Comparison of ENCODE assay signal across 15 cellular contexts in the genomic region with DNA sequence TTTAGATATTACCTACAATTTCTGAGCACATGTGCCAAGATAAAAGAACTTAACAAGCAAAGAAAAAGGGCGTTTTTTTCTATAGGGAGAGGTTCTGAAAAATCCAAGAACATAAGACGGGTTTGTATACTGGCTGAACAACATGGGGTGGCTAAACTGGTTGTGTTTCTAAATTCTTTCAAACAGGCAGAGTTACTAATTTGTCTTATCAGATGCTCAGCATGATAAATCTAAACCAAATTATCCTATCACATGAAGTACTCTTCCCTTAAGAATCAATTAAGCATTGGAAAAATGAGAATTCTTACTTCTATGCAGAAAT. TPM values are rescaled to one million over a fixed set of nuclear protein-coding genes. Genes with fewer than 3 reads are reported as not detected.
DNase-seq lines count a peak whose midpoint lies in the region; ATAC-seq and TF ChIP-seq lines count a peak whose summit lies in the region.
"Had no signal": no experiment of that assay in that cellular context is flagged by ENCODE, and none has a peak within 500 bp of the region (broad histone marks: within the 10 kb centered on the region; RNA-seq: fewer than 3 reads in every experiment).

No MANE protein-coding gene starts in this region.

- H3K4me3 ChIP-seq in RWPE2 (ENCODE audit: severe bottlenecking) (no peak overlapping the region), gastroesophageal sphincter (no peak overlapping the region)
- H3K4me3 ChIP-seq: psoas muscle, stomach, tibial nerve had no signal

- H3K4me3 Mint-ChIP-seq in natural killer cell (no peak overlapping the region), mesothelial cell of epicardium (no peak overlapping the region)
- no peak overlapping the region for H3K4me3 Mint-ChIP-seq in natural killer cell treated with Interleukin-12 subunit alpha and Interleukin-12 subunit beta and Interleukin-15 and Interleukin-18, amount 100 ng/mL, for 72 hours

- intact Hi-C loops in natural killer cell (cut with micrococcal nuclease) = loop anchor here (1.0 kb wide), 1 partner anchor 178 kb away; no protein-coding TSS in a partner anchor

- H3K27ac Mint-ChIP-seq in natural killer cell (peak overlapping the region; percentile 70 to 75), mesothelial cell of epicardium (peak overlapping the region; percentile 49)
- H3K27ac Mint-ChIP-seq in natural killer cell treated with Interleukin-12 subunit alpha and Interleukin-12 subunit beta and Interleukin-15 and Interleukin-18, amount 100 ng/mL, for 72 hours = peak overlapping the region in 1 of 2 donors; percentile 76

- H3K36me3 Mint-ChIP-seq in natural killer cell (no peaks in the 10 kb centered on the region), mesothelial cell of epicardium (no peaks in the 10 kb centered on the region)
- no peaks in the 10 kb centered on the region for H3K36me3 Mint-ChIP-seq in natural killer cell treated with Interleukin-12 subunit alpha and Interleukin-12 subunit beta and Interleukin-15 and Interleukin-18, amount 100 ng/mL, for 72 hours

- ATAC-seq in natural killer cell (no peak), RWPE2 (ENCODE audit: low read depth) (no peak), HG03280 (IDR thresholded peaks at IDR 0.05; ENCODE audit: unreplicated experiment) (no peak), gastroesophageal sphincter (no peak)
- ATAC-seq in natural killer cell treated with Interleukin-12 subunit alpha and Interleukin-12 subunit beta and Interleukin-15 and Interleukin-18, amount 100 ng/mL, for 72 hours = no peak
- ATAC-seq: psoas muscle had no signal

- 60 to 71% methylated on average over 2 of the region's 2 CpGs for WGBS in gastroesophageal sphincter (ENCODE audit: low coverage in 1 of 2), 2 donors

- TF ChIP-seq CTCF in natural killer cell (IDR thresholded peaks at IDR 0.05) (no peak), RWPE2 (IDR thresholded peaks at IDR 0.05; ENCODE audit: poor library complexity, severe bottlenecking) (peak; percentile 32), mesothelial cell of epicardium (IDR thresholded peaks at IDR 0.05; ENCODE audit: unreplicated experiment) (no peak), gastroesophageal sphincter (IDR thresholded peaks at IDR 0.05) (no peak)

- DNase-seq in natural killer cell = no peak
- no peak for DNase-seq in natural killer cell treated with Interleukin-12 subunit alpha and Interleukin-12 subunit beta and Interleukin-15 and Interleukin-18, amount 100 ng/mL, for 72 hours (ENCODE audit: low spot score)
- no peak for DNase-seq in RWPE2 (ENCODE audit: low spot score)
- no peak for DNase-seq in mesothelial cell of epicardium (ENCODE audit: low spot score in 2 of 2, unreplicated experiment in 2 of 2)
- DNase-seq in globus pallidus (ENCODE audit: low spot score) = no peak
- no peak for DNase-seq in NCI-H69 (lab: John Stamatoyannopoulos, UW)
- DNase-seq: DMS79, islet precursor cell, midbrain, NCI-H1417 treated with DMSO at 0.1 percent for 48 hours, psoas muscle had no signal

- H3K27me3 Mint-ChIP-seq in natural killer cell (ENCODE audit: low read depth in 2 of 2) (no peaks in the 10 kb centered on the region), mesothelial cell of epicardium (ENCODE audit: low read depth) (peaks cover 4% of the 10 kb centered on the region)
- H3K27me3 Mint-ChIP-seq in natural killer cell treated with Interleukin-12 subunit alpha and Interleukin-12 subunit beta and Interleukin-15 and Interleukin-18, amount 100 ng/mL, for 72 hours = no peaks in the 10 kb centered on the region

- H3K4me1 Mint-ChIP-seq in natural killer cell (peaks cover 14% of the 10 kb centered on the region in 2 donors), mesothelial cell of epicardium (peaks cover 15% of the 10 kb centered on the region)
- peaks cover 13 to 14% of the 10 kb centered on the region in 2 donors for H3K4me1 Mint-ChIP-seq in natural killer cell treated with Interleukin-12 subunit alpha and Interleukin-12 subunit beta and Interleukin-15 and Interleukin-18, amount 100 ng/mL, for 72 hours (ENCODE audit: low read depth in 2 of 2)

- H3K36me3 ChIP-seq in RWPE2 (ENCODE audit: low read depth) (no peaks in the 10 kb centered on the region), gastroesophageal sphincter (no peaks in the 10 kb centered on the region)
- H3K36me3 ChIP-seq: stomach, tibial nerve had no signal

- no peaks in the 10 kb centered on the region for H3K27me3 ChIP-seq in RWPE2 (ENCODE audit: insufficient read depth, poor library complexity, severe bottlenecking)
- no peaks in the 10 kb centered on the region for H3K27me3 ChIP-seq in gastroesophageal sphincter
- H3K27me3 ChIP-seq: stomach, tibial nerve had no signal

- no peak for TF ChIP-seq EP300 in gastroesophageal sphincter (IDR thresholded peaks at IDR 0.05)

- H3K4me1 ChIP-seq in RWPE2 (ENCODE audit: insufficient read depth, poor library complexity, severe bottlenecking) (no peaks in the 10 kb centered on the region), gastroesophageal sphincter (no peaks in the 10 kb centered on the region)
- H3K4me1 ChIP-seq: psoas muscle, stomach, tibial nerve had no signal

- no peak for TF ChIP-seq POLR2A in gastroesophageal sphincter (IDR thresholded peaks at IDR 0.05)

- H3K27ac ChIP-seq in RWPE2 (ENCODE audit: poor library complexity, severe bottlenecking) (no peak overlapping the region), gastroesophageal sphincter (no peak overlapping the region)
- H3K27ac ChIP-seq: psoas muscle, stomach, tibial nerve had no signal

- no peaks in the 10 kb centered on the region for H3K9me3 ChIP-seq in RWPE2 (ENCODE audit: severe bottlenecking)
- no peaks in the 10 kb centered on the region for H3K9me3 ChIP-seq in gastroesophageal sphincter
- H3K9me3 ChIP-seq: psoas muscle, stomach, tibial nerve had no signal

- H3K9me3 Mint-ChIP-seq in natural killer cell = no peaks in the 10 kb centered on the region
- H3K9me3 Mint-ChIP-seq in natural killer cell treated with Interleukin-12 subunit alpha and Interleukin-12 subunit beta and Interleukin-15 and Interleukin-18, amount 100 ng/mL, for 72 hours = no peaks in the 10 kb centered on the region
- H3K9me3 Mint-ChIP-seq in mesothelial cell of epicardium = peaks cover 9% of the 10 kb centered on the region

RNA-seq across cellular contexts. Expression of gene PGM2, which starts 45.4 kb away (rescaled TPM):
- total RNA-seq in natural killer cell (10 to 100 TPM; 18.7 to 31.9 (median 27.1) TPM), mesothelial cell of epicardium (16.8 to 20.0 TPM (median 19.2 TPM) in 3 replicates), gastroesophageal sphincter (10 to 100 TPM; 19.9 to 35.6 (median 25.3) TPM)
- total RNA-seq in natural killer cell treated with Interleukin-12 subunit alpha and Interleukin-12 subunit beta and Interleukin-15 and Interleukin-18, amount 100 ng/mL, for 72 hours = 10 to 100 TPM; 50.7 to 52.2 TPM
